Comparison of ENCODE assay signal across 16 cellular contexts in the genomic region with DNA sequence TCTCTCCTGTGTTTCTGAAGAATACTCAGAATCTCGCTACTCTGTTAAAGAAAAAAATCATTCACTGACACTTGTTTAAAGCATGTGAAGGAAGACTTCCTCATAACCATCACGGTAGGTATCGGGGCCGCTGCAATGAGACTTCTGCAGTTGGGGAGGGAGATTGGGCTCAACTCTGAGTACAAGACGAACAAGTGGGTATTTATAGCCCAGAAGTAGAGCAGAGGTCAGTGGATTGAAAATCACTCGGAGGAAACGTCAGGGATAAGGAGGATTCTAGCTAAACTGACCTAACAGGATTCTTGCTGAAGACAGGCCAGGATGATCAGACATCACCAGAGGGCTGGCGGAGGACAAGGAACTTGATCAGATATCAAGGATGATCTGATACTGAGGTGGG. TPM values are rescaled to one million over a fixed set of nuclear protein-coding genes. Genes with fewer than 3 reads are reported as not detected.
DNase-seq lines count a peak whose midpoint lies in the region; ATAC-seq, FAIRE-seq and TF ChIP-seq lines count a peak whose summit lies in the region.
"Had no signal": no experiment of that assay in that cellular context is flagged by ENCODE, and none has a peak within 500 bp of the region (broad histone marks: within the 10 kb centered on the region; RNA-seq: fewer than 3 reads in every experiment).

No MANE protein-coding gene starts in this region.

- H3K9me3 Mint-ChIP-seq in naive thymus-derived CD8-positive, alpha-beta T cell = no peaks in the 10 kb centered on the region
- peaks cover 4% of the 10 kb centered on the region for H3K9me3 Mint-ChIP-seq in activated T-cell treated with anti-CD3 and anti-CD28 coated beads, Interleukin-2, amount 50 U/mL, for 4 hours
- H3K9me3 Mint-ChIP-seq: stimulated activated naive B cell treated with anti-CD40 and anti-IgM and Interleukin-4, amounts not matched to agents 10 μg/mL and 1 μg/mL and 100 μg/mL, for 72 hours had no signal

- TF ChIP-seq POLR2A in GM12891 (IDR thresholded peaks at IDR 0.05; ENCODE audit: low read depth, low read length) = no peak

- peak overlapping the region in 3 of 10 donors; percentile 12 to 37 (median 23) for H3K4me3 Mint-ChIP-seq in naive thymus-derived CD8-positive, alpha-beta T cell
- no peak overlapping the region for H3K4me3 Mint-ChIP-seq in activated T-cell treated with anti-CD3 and anti-CD28 coated beads, Interleukin-2, amount 50 U/mL, for 4 hours
- H3K4me3 Mint-ChIP-seq: activated CD4-positive, alpha-beta T cell treated with anti-CD3 and anti-CD28 coated beads, Interleukin-2, amount 10 ng/mL, durations not matched to agents 7 days and 5 days; activated naive CD4-positive, alpha-beta T cell treated with anti-CD3 and anti-CD28 coated beads, Interleukin-2, amount 10 ng/mL, durations not matched to agents 7 days and 5 days had no signal

- peaks cover 0 to 2% (median 0%) of the 10 kb centered on the region in 5 donors for H3K27me3 Mint-ChIP-seq in naive thymus-derived CD8-positive, alpha-beta T cell
- no peaks in the 10 kb centered on the region for H3K27me3 Mint-ChIP-seq in activated T-cell treated with anti-CD3 and anti-CD28 coated beads, Interleukin-2, amount 50 U/mL, for 4 hours (ENCODE audit: low read depth)
- H3K27me3 Mint-ChIP-seq: activated CD4-positive, alpha-beta T cell treated with anti-CD3 and anti-CD28 coated beads, Interleukin-2, amount 10 ng/mL, durations not matched to agents 7 days and 5 days had no signal

- peaks cover 0 to 1% (median 0%) of the 10 kb centered on the region in 3 donors for H3K36me3 Mint-ChIP-seq in naive thymus-derived CD8-positive, alpha-beta T cell
- no peaks in the 10 kb centered on the region for H3K36me3 Mint-ChIP-seq in activated T-cell treated with anti-CD3 and anti-CD28 coated beads, Interleukin-2, amount 50 U/mL, for 4 hours (ENCODE audit: insufficient read depth)
- H3K36me3 Mint-ChIP-seq: stimulated activated naive B cell treated with anti-CD40 and anti-IgM and Interleukin-4, amounts not matched to agents 10 μg/mL and 1 μg/mL and 100 μg/mL, for 72 hours had no signal

- no peak for FAIRE-seq in GM12891 (lab: Jason Lieb, UNC)
- FAIRE-seq: A204.1, bronchial epithelial cell, keratinocyte had no signal

- peaks cover 51 to 89% (median 76%) of the 10 kb centered on the region in 4 donors for H3K4me1 Mint-ChIP-seq in naive thymus-derived CD8-positive, alpha-beta T cell
- H3K4me1 Mint-ChIP-seq in activated T-cell treated with anti-CD3 and anti-CD28 coated beads, Interleukin-2, amount 50 U/mL, for 4 hours (ENCODE audit: low read depth) = peaks cover 76% of the 10 kb centered on the region

- H2AFZ ChIP-seq in ACC112 (ENCODE audit: low read length, unreplicated experiment) = no peak overlapping the region

- H3K36me3 ChIP-seq in ACC112 (ENCODE audit: insufficient read depth, low read length) = peaks cover 5% of the 10 kb centered on the region; the same call in 1 of the 2 replicates
- peaks cover 16% of the 10 kb centered on the region for H3K36me3 ChIP-seq in brain microvascular endothelial cell (replicated peaks)
- H3K36me3 ChIP-seq in cardiac muscle cell = no peaks in the 10 kb centered on the region
- H3K36me3 ChIP-seq: vagina had no signal

- no peaks in the 10 kb centered on the region for H3K9me3 ChIP-seq in cardiac muscle cell (ENCODE audit: low read depth)
- H3K9me3 ChIP-seq: vagina had no signal

- in situ Hi-C loops in brain microvascular endothelial cell (cut with HindIII; ENCODE audit: low pct_ligation_motif_present, low sequenced_read_pairs) = no loop called here

- H3K27me3 ChIP-seq in ACC112 (ENCODE audit: insufficient read depth, low read length) (no peaks in the 10 kb centered on the region), brain microvascular endothelial cell (replicated peaks) (no peaks in the 10 kb centered on the region), cardiac muscle cell (no peaks in the 10 kb centered on the region)
- H3K27me3 ChIP-seq: vagina had no signal

- no peak for ATAC-seq in naive thymus-derived CD8-positive, alpha-beta T cell
- no peak for ATAC-seq in activated T-cell treated with anti-CD3 and anti-CD28 coated beads, Interleukin-2, amount 50 U/mL, for 4 hours
- no peak for ATAC-seq in GM19351 (IDR thresholded peaks at IDR 0.05; ENCODE audit: unreplicated experiment)

- no peak for TF ChIP-seq CTCF in brain microvascular endothelial cell (IDR thresholded peaks at IDR 0.05; ENCODE audit: low read depth, low read length, missing control alignments)
- no peak for TF ChIP-seq CTCF in cardiac muscle cell (IDR thresholded peaks at IDR 0.05; ENCODE audit: low read depth, low read length)

- POLR2A ChIA-PET in naive thymus-derived CD8-positive, alpha-beta T cell (lab: Charles Lee) = interaction anchor here (0.6 to 6.4 kb wide), 8 partner anchors 10 to 48 kb away, joined by 4 to 93 read pairs (median 8); a partner anchor contains a TSS

- peak overlapping the region in 7 of 10 donors; percentile 1 to 85 (median 40) for H3K27ac Mint-ChIP-seq in naive thymus-derived CD8-positive, alpha-beta T cell
- H3K27ac Mint-ChIP-seq: activated naive CD4-positive, alpha-beta T cell treated with anti-CD3 and anti-CD28 coated beads, Interleukin-2, amount 10 ng/mL, durations not matched to agents 7 days and 5 days had no signal

- peaks cover 10% of the 10 kb centered on the region for H3K79me2 ChIP-seq in ACC112 (ENCODE audit: control insufficient read depth, insufficient read depth, low read length, unreplicated experiment)

- H3K4me3 ChIP-seq in ACC112 (ENCODE audit: low read depth, low read length) (no peak overlapping the region), brain microvascular endothelial cell (ENCODE audit: low read depth, low read length) (no peak overlapping the region), cardiac muscle cell (no peak overlapping the region)
- H3K4me3 ChIP-seq: vagina had no signal

- H3K4me1 ChIP-seq in ACC112 (ENCODE audit: control insufficient read depth, insufficient read depth, low read length, unreplicated experiment) (peaks cover 72% of the 10 kb centered on the region), cardiac muscle cell (ENCODE audit: low read depth) (peaks cover 8% of the 10 kb centered on the region)

- H3K27ac ChIP-seq in ACC112 (ENCODE audit: low read depth, low read length) = peak overlapping the region; percentile 100
- H3K27ac ChIP-seq in brain microvascular endothelial cell = no peak overlapping the region
- peak overlapping the region; percentile 22 for H3K27ac ChIP-seq in cardiac muscle cell
- H3K27ac ChIP-seq: vagina had no signal

- DNase-seq in brain microvascular endothelial cell (peak; percentile 11), cardiac muscle cell (ENCODE audit: low read depth in 1 of 2, low spot score in 1 of 2) (peak in 1 of 2 donors; percentile 40), GM12891 (ENCODE audit: insufficient read length, low spot score) (no peak)
- no peak for DNase-seq in naive thymus-derived CD8-positive, alpha-beta T cell
- no peak for DNase-seq in activated T-cell treated with anti-CD3 and anti-CD28 coated beads, Interleukin-2, amount 50 U/mL, for 4 hours
- no peak for DNase-seq in central memory CD4-positive, alpha-beta T cell

TF ChIP-seq in GM12891, 5 proteins besides CTCF, POLR2A, EP300 and RAD21:
- TF ChIP-seq POLR2AphosphoS5 (IDR thresholded peaks at IDR 0.05; ENCODE audit: low read depth, low read length) (no peak), PAX5 (IDR thresholded peaks at IDR 0.05; ENCODE audit: insufficient read depth, low read length, severe bottlenecking) (no peak), TAF1 (IDR thresholded peaks at IDR 0.05; ENCODE audit: low read depth, low read length) (no peak), POU2F2 (IDR thresholded peaks at IDR 0.05; ENCODE audit: low read depth, low read length) (no peak)

RNA-seq across cellular contexts. Expression of a gene that starts 33.3 kb away (rescaled TPM):
- total RNA-seq in cardiac muscle cell = 12.7 and 19.0 TPM in 2 replicates
- polyA plus RNA-seq in cardiac muscle cell = 20.1 and 23.3 TPM in 2 replicates
- 10 to 100 TPM; 14.2 to 16.0 TPM for total RNA-seq in naive thymus-derived CD8-positive, alpha-beta T cell
- 10 to 100 TPM; 10.6 to 16.0 (median 15.6) TPM for polyA plus RNA-seq in naive thymus-derived CD8-positive, alpha-beta T cell
- polyA plus RNA-seq in GM12891 (2012; ENCODE audit: low read depth, missing spikeins) = 4.0 TPM
- 10 to 100 TPM; 18.1 to 21.9 (median 19.5) TPM for total RNA-seq in activated T-cell treated with anti-CD3 and anti-CD28 coated beads, Interleukin-2, amount 50 U/mL, for 4 hours

RNA-seq across cellular contexts. Expression of a gene that starts 35.9 kb away (rescaled TPM):
- 1.7 and 2.2 TPM in 2 replicates for total RNA-seq in cardiac muscle cell
- 3.0 and 5.1 TPM in 2 replicates for polyA plus RNA-seq in cardiac muscle cell
- total RNA-seq in naive thymus-derived CD8-positive, alpha-beta T cell = 1 to 10 TPM; 1.4 to 1.5 TPM
- 1 to 10 TPM in 2 of 3 donors, under 1 TPM in 1; 0.15 to 2.0 (median 1.1) TPM for polyA plus RNA-seq in naive thymus-derived CD8-positive, alpha-beta T cell
- 0.73 TPM for polyA plus RNA-seq in GM12891 (2012; ENCODE audit: low read depth, missing spikeins)
- total RNA-seq in activated T-cell treated with anti-CD3 and anti-CD28 coated beads, Interleukin-2, amount 50 U/mL, for 4 hours = 1 to 10 TPM in 1 of 3 donors, under 1 TPM in 2; 0.33 to 1.1 (median 0.73) TPM

RNA-seq across cellular contexts. Expression of a gene that starts 48.7 kb away (rescaled TPM):
- 0.99 and 1.9 TPM in 2 replicates for total RNA-seq in cardiac muscle cell
- 1.1 and 1.4 TPM in 2 replicates for polyA plus RNA-seq in cardiac muscle cell
- total RNA-seq in naive thymus-derived CD8-positive, alpha-beta T cell = not detected
- not detected for polyA plus RNA-seq in naive thymus-derived CD8-positive, alpha-beta T cell
- polyA plus RNA-seq in GM12891 (2012; ENCODE audit: low read depth, missing spikeins) = 0.27 TPM
- total RNA-seq in activated T-cell treated with anti-CD3 and anti-CD28 coated beads, Interleukin-2, amount 50 U/mL, for 4 hours = not detected
- polyA plus RNA-seq: CD14-positive monocyte had no signal

RNA-seq across cellular contexts. Expression of a gene that starts 50.2 kb away (rescaled TPM):
- total RNA-seq in cardiac muscle cell = 80.5 and 111 TPM in 2 replicates
- 245 and 260 TPM in 2 replicates for polyA plus RNA-seq in cardiac muscle cell
- total RNA-seq in naive thymus-derived CD8-positive, alpha-beta T cell = 10 to 100 TPM; 38.7 to 44.3 TPM
- polyA plus RNA-seq in naive thymus-derived CD8-positive, alpha-beta T cell = 100 to 1,000 TPM; 119 to 135 (median 134) TPM
- 133 TPM for polyA plus RNA-seq in GM12891 (2012; ENCODE audit: low read depth, missing spikeins)
- 100 to 1,000 TPM in 1 of 3 donors, 10 to 100 TPM in 2; 74.8 to 115 (median 94.5) TPM for total RNA-seq in activated T-cell treated with anti-CD3 and anti-CD28 coated beads, Interleukin-2, amount 50 U/mL, for 4 hours
